29 cellular contexts compared by ENCODE assay signal in the genomic region with DNA sequence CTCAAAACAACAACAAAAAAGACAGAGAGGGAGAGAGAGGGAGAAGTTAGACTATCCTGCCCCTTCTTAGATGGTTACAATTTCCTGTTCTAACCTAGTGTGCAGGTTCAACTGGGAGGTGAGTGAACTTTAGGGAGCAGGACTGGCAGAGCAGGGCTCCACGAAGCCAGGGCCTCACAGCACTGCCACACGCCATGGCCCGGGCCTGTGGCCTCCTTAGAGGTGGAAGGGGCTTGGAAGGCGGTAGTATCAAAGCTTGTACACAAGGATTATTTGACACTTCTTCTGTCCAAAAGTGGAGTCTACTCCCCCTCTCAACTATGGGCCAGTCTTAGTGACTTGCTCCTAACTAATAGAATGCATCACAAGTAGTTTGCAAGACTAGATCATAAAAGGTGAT.
"Had no signal": no experiment of that assay in that cellular context is flagged by ENCODE, and none has a peak within 500 bp of the region (broad histone marks: within the 10 kb centered on the region; RNA-seq: fewer than 3 reads in every experiment).

No MANE protein-coding gene starts in this region.

- DNase-seq: naive thymus-derived CD8-positive, alpha-beta T cell; occipital lobe; ovary; posterior cingulate gyrus; psoas muscle; right cardiac atrium; right lobe of liver; spleen; stimulated activated CD4-positive, alpha-beta T cell treated with anti-CD3 and anti-CD28 coated beads, Interleukin-12 subunit alpha, Interleukin-12 subunit beta, amount 100 ng/mL, for 4 hours; stimulated activated CD4-positive, alpha-beta T cell treated with anti-CD3 and anti-CD28 coated beads, Interleukin-1b, Interleukin-23, amount 100 ng/mL, for 48 hours; stimulated activated CD4-positive, alpha-beta T cell treated with anti-CD3 and anti-CD28 coated beads, Interleukin-4, amount 100 ng/mL, for 1 hour; stimulated activated CD4-positive, alpha-beta T cell treated with anti-CD3 and anti-CD28 coated beads, Interleukin-4, amount 100 ng/mL, for 4 hours; stimulated activated CD8-positive, alpha-beta memory T cell treated with anti-CD3 and anti-CD28 coated beads, Interleukin-4, amount 100 ng/mL, for 48 hours; stimulated activated naive CD4-positive, alpha-beta T cell; stimulated activated naive CD8-positive, alpha-beta T cell treated with anti-CD3 and anti-CD28 coated beads, Interleukin-15, amount 100 ng/mL, for 72 hours; stimulated activated naive CD8-positive, alpha-beta T cell treated with anti-CD3 and anti-CD28 coated beads, Interleukin-15, Interleukin-2, amounts not matched to agents 100 U/mL and 50 U/mL, for 24 hours; substantia nigra; testis; tibial artery; transverse colon; upper lobe of right lung; uterus had no signal

- H3K36me3 ChIP-seq: neural progenitor cell, ovary, right lobe of liver, spleen, suprapubic skin, tibial artery, transverse colon, upper lobe of right lung, uterus had no signal

- H3K27me3 ChIP-seq: neural progenitor cell, ovary, right lobe of liver, spleen, suprapubic skin, testis, tibial artery, transverse colon, upper lobe of right lung, uterus had no signal

- H3K4me1 ChIP-seq: neural progenitor cell, parathyroid adenoma, psoas muscle, right lobe of liver, spleen, suprapubic skin, testis, tibial artery, transverse colon, upper lobe of right lung, uterus had no signal

- H3K9me3 ChIP-seq: ovary, psoas muscle, right lobe of liver, suprapubic skin, testis, tibial artery, transverse colon, upper lobe of right lung, uterus had no signal

- ATAC-seq: naive thymus-derived CD8-positive, alpha-beta T cell; natural killer cell treated with Interleukin-12 subunit alpha and Interleukin-12 subunit beta and Interleukin-15 and Interleukin-18, amount 100 ng/mL, for 72 hours; psoas muscle; right cardiac atrium; right lobe of liver; stimulated activated memory B cell treated with anti-CD40 and anti-IgM and Interleukin-4, amounts not matched to agents 10 μg/mL and 1 μg/mL and 100 μg/mL, for 72 hours; stimulated activated naive CD8-positive, alpha-beta T cell treated with anti-CD3 and anti-CD28 coated beads, Interleukin-15, amount 100 ng/mL, for 72 hours; stimulated activated naive CD8-positive, alpha-beta T cell treated with anti-CD3 and anti-CD28 coated beads, Interleukin-15, Interleukin-2, amounts not matched to agents 100 U/mL and 50 U/mL, for 24 hours; upper lobe of right lung had no signal

- H3K27ac ChIP-seq: neural progenitor cell, ovary, parathyroid adenoma, psoas muscle, right lobe of liver, skin epidermis, spleen, suprapubic skin, testis, tibial artery, transverse colon, upper lobe of right lung, uterus had no signal

- H3K4me3 ChIP-seq: neural progenitor cell, ovary, psoas muscle, right lobe of liver, skin epidermis, smooth muscle cell, spleen, suprapubic skin, testis, tibial artery, transverse colon, upper lobe of right lung, uterus had no signal
